In genomic region chr4:106898621-106899230, GRCh38 we compare ENCODE assay signal across 8 cellular contexts.
A peak's percentile ranks its signal among the peaks of the same experiment; 100 is the strongest.
DNase-seq lines count a peak whose midpoint lies in the region; ATAC-seq and TF ChIP-seq lines count a peak whose summit lies in the region.

No MANE protein-coding gene starts in this region.

- TF ChIP-seq RAD21 in Ishikawa (IDR thresholded peaks at IDR 0.05; ENCODE audit: low read depth): peak; percentile 82

- ATAC-seq in GM21619 (IDR thresholded peaks at IDR 0.05; ENCODE audit: unreplicated experiment): peak; percentile 86

- no peaks in the 10 kb centered on the region for H3K36me3 Mint-ChIP-seq in activated CD4-positive, alpha-beta T cell treated with anti-CD3 and anti-CD28 coated beads, Interleukin-2, amount 10 ng/mL, durations not matched to agents 7 days and 5 days (ENCODE audit: low read depth)

- no peaks in the 10 kb centered on the region for H3K9me3 Mint-ChIP-seq in activated CD4-positive, alpha-beta T cell treated with anti-CD3 and anti-CD28 coated beads, Interleukin-2, amount 10 ng/mL, durations not matched to agents 7 days and 5 days

- no peaks in the 10 kb centered on the region for H3K4me1 Mint-ChIP-seq in activated CD4-positive, alpha-beta T cell treated with anti-CD3 and anti-CD28 coated beads, Interleukin-2, amount 10 ng/mL, durations not matched to agents 7 days and 5 days

- no peaks in the 10 kb centered on the region for H3K27me3 Mint-ChIP-seq in activated CD4-positive, alpha-beta T cell treated with anti-CD3 and anti-CD28 coated beads, Interleukin-2, amount 10 ng/mL, durations not matched to agents 7 days and 5 days

- no peak for TF ChIP-seq EP300 in Ishikawa (IDR thresholded peaks at IDR 0.05; ENCODE audit: borderline replicate concordance)

- CTCF ChIA-PET in activated CD4-positive, alpha-beta T cell treated with anti-CD3 and anti-CD28 coated beads, Interleukin-2, amount 10 ng/mL, durations not matched to agents 7 days and 5 days (lab: Charles Lee): interaction anchor here (0.6 to 0.8 kb wide), 2 partner anchors 10 to 514 kb away, joined by 3 to 4 read pairs; no protein-coding TSS in a partner anchor

- peak; percentile 41 for DNase-seq in activated CD4-positive, alpha-beta T cell treated with anti-CD3 and anti-CD28 coated beads, Interleukin-2, amount 10 ng/mL, durations not matched to agents 7 days and 5 days
- no peak for DNase-seq in activated CD4-positive, alpha-beta T cell treated with anti-CD3 and anti-CD28 coated beads, Interleukin-2, amount 50 U/mL, for 4 hours
- DNase-seq in UCSD-AML1 (lab: John Stamatoyannopoulos, UW; ENCODE audit: unreplicated experiment) (peak; percentile 6), glomerular endothelial cell (ENCODE audit: extremely low read depth, low read depth, low spot score) (peak; percentile 51), activated gamma-delta T cell treated with Interleukin-2 at 50 U/mL for 16 hours (no peak)
- peak; percentile 34 for DNase-seq in stimulated activated CD8-positive, alpha-beta memory T cell treated with anti-CD3 and anti-CD28 coated beads, Interleukin-4, amount 100 ng/mL, for 48 hours

- no peak overlapping the region for H3K4me3 Mint-ChIP-seq in activated CD4-positive, alpha-beta T cell treated with anti-CD3 and anti-CD28 coated beads, Interleukin-2, amount 10 ng/mL, durations not matched to agents 7 days and 5 days

- POLR2A ChIA-PET in activated CD4-positive, alpha-beta T cell treated with anti-CD3 and anti-CD28 coated beads, Interleukin-2, amount 10 ng/mL, durations not matched to agents 7 days and 5 days (lab: Charles Lee): no interaction called here

- H3K27ac Mint-ChIP-seq in activated CD4-positive, alpha-beta T cell treated with anti-CD3 and anti-CD28 coated beads, Interleukin-2, amount 10 ng/mL, durations not matched to agents 7 days and 5 days: no peak overlapping the region

TF ChIP-seq in Ishikawa, 13 proteins besides CTCF, POLR2A, EP300 and RAD21:
- TF ChIP-seq TEAD4 (IDR thresholded peaks at IDR 0.05): no peak
- TF ChIP-seq FOXM1 (IDR thresholded peaks at IDR 0.05; ENCODE audit: borderline replicate concordance, low read depth): no peak
- no peak for TF ChIP-seq TAF1 (IDR thresholded peaks at IDR 0.05; ENCODE audit: low read depth)
- TF ChIP-seq, protein P1, sequence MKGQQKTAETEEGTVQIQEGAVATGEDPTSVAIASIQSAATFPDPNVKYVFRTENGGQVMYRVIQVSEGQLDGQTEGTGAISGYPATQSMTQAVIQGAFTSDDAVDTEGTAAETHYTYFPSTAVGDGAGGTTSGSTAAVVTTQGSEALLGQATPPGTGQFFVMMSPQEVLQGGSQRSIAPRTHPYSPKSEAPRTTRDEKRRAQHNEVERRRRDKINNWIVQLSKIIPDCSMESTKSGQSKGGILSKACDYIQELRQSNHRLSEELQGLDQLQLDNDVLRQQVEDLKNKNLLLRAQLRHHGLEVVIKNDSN (IDR thresholded peaks at IDR 0.05): no peak
- TF ChIP-seq, protein P2, sequence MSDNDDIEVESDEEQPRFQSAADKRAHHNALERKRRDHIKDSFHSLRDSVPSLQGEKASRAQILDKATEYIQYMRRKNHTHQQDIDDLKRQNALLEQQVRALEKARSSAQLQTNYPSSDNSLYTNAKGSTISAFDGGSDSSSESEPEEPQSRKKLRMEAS (IDR thresholded peaks at IDR 0.05): no peak
- no peak for TF ChIP-seq YY1 (IDR thresholded peaks at IDR 0.05; ENCODE audit: low read depth)
- no peak for TF ChIP-seq CREB1 (IDR thresholded peaks at IDR 0.05; ENCODE audit: low read depth)

Comparison
In these comparisons a context has a peak if more than half of its experiments do, and no peak if none do; other contexts are left out.
1. DNase-seq: peak in activated CD4-positive, alpha-beta T cell treated with anti-CD3 and anti-CD28 coated beads, Interleukin-2, amount 10 ng/mL, durations not matched to agents 7 days and 5 days (single experiment), UCSD-AML1 (single experiment), glomerular endothelial cell (single experiment) and stimulated activated CD8-positive, alpha-beta memory T cell treated with anti-CD3 and anti-CD28 coated beads, Interleukin-4, amount 100 ng/mL, for 48 hours (single experiment); none in activated CD4-positive, alpha-beta T cell treated with anti-CD3 and anti-CD28 coated beads, Interleukin-2, amount 50 U/mL, for 4 hours (0 of 2) and activated gamma-delta T cell treated with Interleukin-2 at 50 U/mL for 16 hours (single experiment).